9 cellular contexts compared by ENCODE assay signal in the genomic region with DNA sequence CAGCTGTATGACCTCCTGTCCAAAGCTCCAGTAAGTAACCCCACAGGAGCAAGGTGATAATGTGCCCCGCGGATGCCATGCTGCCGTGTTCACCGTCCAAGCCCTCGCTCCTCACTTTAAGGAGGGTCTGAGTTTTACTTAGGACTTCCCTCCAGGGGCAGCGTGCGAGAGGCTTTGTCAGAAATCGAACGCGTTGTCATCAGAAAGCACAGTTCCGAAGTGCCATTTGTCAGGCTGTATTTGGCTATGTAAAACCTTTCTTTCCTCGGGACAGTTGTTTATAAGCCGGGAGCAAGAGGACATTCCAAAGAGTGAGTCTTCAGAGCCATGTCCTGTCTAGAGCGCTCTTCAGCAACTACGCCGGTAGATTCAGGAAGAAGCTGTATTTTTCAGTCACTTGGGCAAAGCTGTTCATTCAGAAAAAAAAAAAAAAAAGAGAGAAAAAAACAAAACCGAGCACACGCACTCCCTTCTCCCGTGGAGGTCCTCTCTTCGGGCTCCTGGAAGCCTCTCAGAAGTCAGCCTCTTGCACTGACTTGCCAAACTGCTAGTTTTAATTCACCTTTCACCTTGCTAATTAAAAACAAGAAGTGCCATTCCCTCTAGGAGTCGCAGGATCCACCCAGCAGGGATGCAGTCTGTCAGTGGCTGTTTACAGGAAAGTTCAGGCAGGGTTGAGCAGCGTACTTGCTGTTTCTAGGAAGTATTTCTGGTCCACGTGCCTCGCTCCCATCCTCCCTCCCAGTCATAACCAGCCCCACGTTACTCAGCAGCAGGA. TPM values are rescaled to one million over a fixed set of nuclear protein-coding genes. Genes with fewer than 3 reads are reported as not detected.
DNase-seq lines count a peak whose midpoint lies in the region; ATAC-seq and TF ChIP-seq lines count a peak whose summit lies in the region.
"Had no signal": no experiment of that assay in that cellular context is flagged by ENCODE, and none has a peak within 500 bp of the region (broad histone marks: within the 10 kb centered on the region; RNA-seq: fewer than 3 reads in every experiment).

A gene (minus strand): TSS at position 676 of the 778 bp plus-strand sequence.

- DNase-seq in HCEC 1CT (peak; percentile 52), WTC11 (ENCODE audit: low spot score) (peak; percentile 52), iPS-NIHi7 (ENCODE audit: extremely low spot score) (peak; percentile 72), stromal cell of bone marrow (ENCODE audit: low read depth) (peak; percentile 15)
- DNase-seq in stimulated activated naive CD8-positive, alpha-beta T cell treated with anti-CD3 and anti-CD28 coated beads, Interleukin-15, Interleukin-2, amounts not matched to agents 100 U/mL and 50 U/mL, for 24 hours, result no peak
- no peak for DNase-seq in activated T-cell treated with anti-CD3 and anti-CD28 coated beads, Interleukin-2, amount 50 U/mL, for 24 hours
- DNase-seq: NCI-H524 treated with DMSO at 0.1 percent for 48 hours had no signal

- CTCF ChIA-PET in WTC11 (lab: Charles Lee), result interaction anchor here (0.6 to 0.7 kb wide), 7 partner anchors 8 to 506 kb away, joined by 3 to 4 read pairs (median 3); no protein-coding TSS in a partner anchor

- H3K36me3 Mint-ChIP-seq in WTC11, result no peaks in the 10 kb centered on the region
- H3K36me3 Mint-ChIP-seq in activated T-cell treated with anti-CD3 and anti-CD28 coated beads, Interleukin-2, amount 50 U/mL, for 24 hours (ENCODE audit: low read depth), result no peaks in the 10 kb centered on the region

- POLR2A ChIA-PET in WTC11 (lab: Charles Lee), result no interaction called here

- H3K4me3 Mint-ChIP-seq in WTC11, result peak within 1 kb of the TSS; percentile 75
- no peak within 1 kb of the TSS for H3K4me3 Mint-ChIP-seq in activated T-cell treated with anti-CD3 and anti-CD28 coated beads, Interleukin-2, amount 50 U/mL, for 24 hours

- no peak for TF ChIP-seq CTCF in WTC11 (IDR thresholded peaks at IDR 0.05)

- no peak within 1 kb of the TSS for H3K27ac Mint-ChIP-seq in WTC11
- no peak within 1 kb of the TSS for H3K27ac Mint-ChIP-seq in activated T-cell treated with anti-CD3 and anti-CD28 coated beads, Interleukin-2, amount 50 U/mL, for 24 hours

- peaks cover 7% of the 10 kb centered on the region for H3K9me3 Mint-ChIP-seq in WTC11
- peaks cover 2% of the 10 kb centered on the region for H3K9me3 Mint-ChIP-seq in activated T-cell treated with anti-CD3 and anti-CD28 coated beads, Interleukin-2, amount 50 U/mL, for 24 hours

- no peaks in the 10 kb centered on the region; the same call in 1 of the 2 replicates for H3K27me3 Mint-ChIP-seq in WTC11 (ENCODE audit: low read depth)
- peaks cover 8% of the 10 kb centered on the region for H3K27me3 Mint-ChIP-seq in activated T-cell treated with anti-CD3 and anti-CD28 coated beads, Interleukin-2, amount 50 U/mL, for 24 hours

- ATAC-seq in WTC11 (peak; percentile 88), HG03280 (IDR thresholded peaks at IDR 0.05; ENCODE audit: unreplicated experiment) (no peak), HG02763 (IDR thresholded peaks at IDR 0.05; ENCODE audit: unreplicated experiment) (no peak)
- no peak for ATAC-seq in stimulated activated naive CD8-positive, alpha-beta T cell treated with anti-CD3 and anti-CD28 coated beads, Interleukin-15, Interleukin-2, amounts not matched to agents 100 U/mL and 50 U/mL, for 24 hours

- peaks cover 29% of the 10 kb centered on the region for H3K4me1 Mint-ChIP-seq in WTC11
- H3K4me1 Mint-ChIP-seq in activated T-cell treated with anti-CD3 and anti-CD28 coated beads, Interleukin-2, amount 50 U/mL, for 24 hours (ENCODE audit: low read depth), result no peaks in the 10 kb centered on the region

TF ChIP-seq in WTC11, 78 proteins besides CTCF, POLR2A, EP300 and RAD21:
- TF ChIP-seq MXD4 (CRISPR knock-in tag; IDR thresholded peaks at IDR 0.05; ENCODE audit: borderline replicate concordance), result no peak
- TF ChIP-seq FOXK1 (CRISPR knock-in tag; IDR thresholded peaks at IDR 0.05), result no peak; the same call in 1 of the 2 replicates
- no peak for TF ChIP-seq RELA (CRISPR knock-in tag; IDR thresholded peaks at IDR 0.05; ENCODE audit: borderline replicate concordance)
- TF ChIP-seq, protein P1, sequence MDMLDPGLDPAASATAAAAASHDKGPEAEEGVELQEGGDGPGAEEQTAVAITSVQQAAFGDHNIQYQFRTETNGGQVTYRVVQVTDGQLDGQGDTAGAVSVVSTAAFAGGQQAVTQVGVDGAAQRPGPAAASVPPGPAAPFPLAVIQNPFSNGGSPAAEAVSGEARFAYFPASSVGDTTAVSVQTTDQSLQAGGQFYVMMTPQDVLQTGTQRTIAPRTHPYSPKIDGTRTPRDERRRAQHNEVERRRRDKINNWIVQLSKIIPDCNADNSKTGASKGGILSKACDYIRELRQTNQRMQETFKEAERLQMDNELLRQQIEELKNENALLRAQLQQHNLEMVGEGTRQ (CRISPR knock-in tag; IDR thresholded peaks at IDR 0.05), result peak; percentile 28; the same call in 1 of the 2 replicates
- TF ChIP-seq, protein P2, sequence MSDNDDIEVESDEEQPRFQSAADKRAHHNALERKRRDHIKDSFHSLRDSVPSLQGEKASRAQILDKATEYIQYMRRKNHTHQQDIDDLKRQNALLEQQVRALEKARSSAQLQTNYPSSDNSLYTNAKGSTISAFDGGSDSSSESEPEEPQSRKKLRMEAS (CRISPR knock-in tag; IDR thresholded peaks at IDR 0.05), result 0 out of 2 replicates have a peak, but pooled peaks have one; percentile 26
- TF ChIP-seq SP1 (CRISPR knock-in tag; conservative IDR thresholded peaks at IDR 0.05), result peak; percentile 46; the same call in 1 of the 2 replicates

RNA-seq across cellular contexts. Expression of the gene that starts here (rescaled TPM):
- 0.76 to 2.5 TPM (median 1.5 TPM) in 3 replicates for total RNA-seq in WTC11 (2021)

Comparison
In these comparisons a context has a peak if more than half of its experiments do, and no peak if none do; other contexts are left out.
1. DNase-seq: peak in HCEC 1CT (single experiment), WTC11 (single experiment), iPS-NIHi7 (single experiment) and stromal cell of bone marrow (single experiment); none in stimulated activated naive CD8-positive, alpha-beta T cell treated with anti-CD3 and anti-CD28 coated beads, Interleukin-15, Interleukin-2, amounts not matched to agents 100 U/mL and 50 U/mL, for 24 hours (single experiment) and activated T-cell treated with anti-CD3 and anti-CD28 coated beads, Interleukin-2, amount 50 U/mL, for 24 hours (single experiment).